Comparison of ENCODE assay signal across 10 cellular contexts in the genomic region with DNA sequence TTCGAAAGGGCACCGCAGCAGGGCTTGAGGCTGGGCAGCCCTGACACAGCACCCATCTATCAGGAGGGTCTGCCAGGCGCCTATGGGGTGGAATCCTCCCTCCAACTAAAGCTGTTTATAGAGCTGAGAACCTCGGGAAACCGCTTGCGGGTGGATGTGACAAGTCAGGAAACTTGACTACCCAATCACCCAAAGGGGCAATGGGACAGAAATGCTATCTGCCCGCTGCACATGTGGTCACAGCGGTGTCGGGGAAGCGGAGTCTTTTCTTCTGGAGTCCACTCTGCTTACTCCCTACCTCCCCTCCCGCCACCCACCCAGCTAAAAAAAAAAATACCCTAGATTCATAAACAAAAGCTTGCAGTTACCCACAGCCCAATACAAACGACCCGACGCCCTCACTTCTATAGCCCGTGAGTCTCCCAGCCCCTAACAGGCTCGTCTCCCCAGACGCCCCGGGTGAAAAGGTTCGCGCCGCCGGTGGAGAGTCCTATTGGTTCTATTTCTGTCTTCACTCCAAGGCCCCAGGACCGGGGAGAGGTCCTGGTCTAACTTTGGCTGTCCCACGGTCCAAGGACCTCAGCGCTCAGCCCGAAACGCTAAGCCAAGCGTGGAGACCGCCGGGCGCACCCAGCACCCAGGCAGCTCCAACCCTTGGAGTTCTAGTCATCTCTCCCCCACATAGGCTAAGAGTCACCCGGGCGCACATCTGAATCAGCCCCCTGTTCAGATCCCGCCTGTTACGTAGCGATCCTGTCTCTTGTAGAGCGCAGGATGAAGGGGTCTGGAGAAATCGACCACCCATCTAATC.
A peak's percentile ranks its signal among the peaks of the same experiment; 100 is the strongest.
DNase-seq lines count a peak whose midpoint lies in the region; ATAC-seq and TF ChIP-seq lines count a peak whose summit lies in the region.
"Had no signal": no experiment of that assay in that cellular context is flagged by ENCODE, and none has a peak within 500 bp of the region (broad histone marks: within the 10 kb centered on the region; RNA-seq: fewer than 3 reads in every experiment).

No MANE protein-coding gene starts in this region.

- peak; percentile 36 for ATAC-seq in stimulated activated effector memory CD8-positive, alpha-beta T cell treated with anti-CD3 and anti-CD28 coated beads, Interleukin-12 subunit alpha, Interleukin-12 subunit beta, amount 100 ng/mL, for 72 hours
- ATAC-seq in HG03520 (IDR thresholded peaks at IDR 0.05; ENCODE audit: unreplicated experiment) (no peak), GM19455 (IDR thresholded peaks at IDR 0.05; ENCODE audit: unreplicated experiment) (no peak)

- CTCF ChIA-PET in HEK293 (lab: Yijun Ruan, JAX) = no interaction called here

- H3K9ac ChIP-seq in duodenal mucosa (ENCODE audit: low read depth in 1 of 2, low read length in 2 of 2) = peak overlapping the region in 1 of 2 donors; percentile 33

- H3K27ac ChIP-seq in HEK293 (ENCODE audit: extremely low read depth, low read depth, low read length) = no peak overlapping the region
- H3K27ac ChIP-seq in duodenal mucosa (ENCODE audit: low read depth, low read length) = peak overlapping the region; percentile 32

- H3K4me3 ChIP-seq in HEK293 (ENCODE audit: low read depth, low read length) (peak overlapping the region; percentile 60), duodenal mucosa (ENCODE audit: low read depth in 1 of 2, low read length in 2 of 2) (peak overlapping the region; percentile 55 to 57)

- H3K4me1 Mint-ChIP-seq in stimulated activated effector memory CD8-positive, alpha-beta T cell treated with anti-CD3 and anti-CD28 coated beads, Interleukin-12 subunit alpha, Interleukin-12 subunit beta, amount 100 ng/mL, for 72 hours = no peaks in the 10 kb centered on the region

- H3K9me3 Mint-ChIP-seq in stimulated activated effector memory CD8-positive, alpha-beta T cell treated with anti-CD3 and anti-CD28 coated beads, Interleukin-12 subunit alpha, Interleukin-12 subunit beta, amount 100 ng/mL, for 72 hours = peaks cover 12% of the 10 kb centered on the region

- H3K27me3 ChIP-seq in duodenal mucosa (ENCODE audit: control insufficient read depth in 1 of 2, insufficient read depth in 2 of 2, low read length in 2 of 2) = peaks cover 0 to 26% of the 10 kb centered on the region in 2 donors

- DNase-seq in left kidney (ENCODE audit: low read depth, low spot score) (peak; percentile 67), HuH-7 (ENCODE audit: low spot score) (no peak)
- no peak for DNase-seq in stimulated activated effector memory CD8-positive, alpha-beta T cell treated with anti-CD3 and anti-CD28 coated beads, Interleukin-12 subunit alpha, Interleukin-12 subunit beta, amount 100 ng/mL, for 72 hours (ENCODE audit: low spot score in 2 of 2)
- DNase-seq in stimulated activated CD4-positive, alpha-beta T cell treated with anti-CD3 and anti-CD28 coated beads, Interleukin-2, amount 100 ng/mL, for 48 hours = no peak
- DNase-seq: activated CD4-positive, alpha-beta T cell treated with anti-CD3 and anti-CD28 coated beads for 4 hours had no signal

- no peak overlapping the region for H3K27ac Mint-ChIP-seq in stimulated activated effector memory CD8-positive, alpha-beta T cell treated with anti-CD3 and anti-CD28 coated beads, Interleukin-12 subunit alpha, Interleukin-12 subunit beta, amount 100 ng/mL, for 72 hours
- H3K27ac Mint-ChIP-seq: stimulated activated naive CD8-positive, alpha-beta T cell treated with anti-CD3 and anti-CD28 coated beads, Interleukin-15, Interleukin-2, amounts not matched to agents 100 ng/mL and 50 ng/mL, for 24 hours had no signal

- TF ChIP-seq CTCF in HEK293 (tag by site-specific recombination; IDR thresholded peaks at IDR 0.05) = no peak

- no peaks in the 10 kb centered on the region for H3K36me3 Mint-ChIP-seq in stimulated activated effector memory CD8-positive, alpha-beta T cell treated with anti-CD3 and anti-CD28 coated beads, Interleukin-12 subunit alpha, Interleukin-12 subunit beta, amount 100 ng/mL, for 72 hours

- no peaks in the 10 kb centered on the region for H3K4me1 ChIP-seq in HEK293 (ENCODE audit: control insufficient read depth, insufficient read depth, low read length)
- no peaks in the 10 kb centered on the region for H3K4me1 ChIP-seq in duodenal mucosa (ENCODE audit: control insufficient read depth in 1 of 2, insufficient read depth in 2 of 2, low read length in 2 of 2)

- H3K4me3 Mint-ChIP-seq in stimulated activated effector memory CD8-positive, alpha-beta T cell treated with anti-CD3 and anti-CD28 coated beads, Interleukin-12 subunit alpha, Interleukin-12 subunit beta, amount 100 ng/mL, for 72 hours = no peak overlapping the region
- H3K4me3 Mint-ChIP-seq: stimulated activated naive CD8-positive, alpha-beta T cell treated with anti-CD3 and anti-CD28 coated beads, Interleukin-15, Interleukin-2, amounts not matched to agents 100 ng/mL and 50 ng/mL, for 24 hours had no signal

- H3K36me3 ChIP-seq in HEK293 (ENCODE audit: control insufficient read depth in 2 of 2, insufficient read depth in 1 of 2, low read length in 2 of 2) (no peaks in the 10 kb centered on the region), duodenal mucosa (ENCODE audit: control insufficient read depth in 1 of 2, insufficient read depth in 2 of 2, low read length in 2 of 2) (no peaks in the 10 kb centered on the region)

- no peaks in the 10 kb centered on the region for H3K9me3 ChIP-seq in HEK293 (ENCODE audit: control insufficient read depth, insufficient read depth, low read depth, low read length)
- peaks cover 0 to 8% of the 10 kb centered on the region in 2 donors for H3K9me3 ChIP-seq in duodenal mucosa (ENCODE audit: control insufficient read depth in 1 of 2, low read length in 2 of 2)

- POLR2A ChIA-PET in HEK293 (lab: Yijun Ruan, JAX) = no interaction called here

TF ChIP-seq in HEK293, 187 proteins besides CTCF, POLR2A, EP300 and RAD21:
- TF ChIP-seq ZNF624 (tag by site-specific recombination; IDR thresholded peaks at IDR 0.05) = no peak
- no peak for TF ChIP-seq ZNF623 (tag by site-specific recombination; IDR thresholded peaks at IDR 0.05)
- TF ChIP-seq ZNF513 (tag by site-specific recombination; IDR thresholded peaks at IDR 0.05) = no peak
